31 cellular contexts compared by ENCODE assay signal in the genomic region with DNA sequence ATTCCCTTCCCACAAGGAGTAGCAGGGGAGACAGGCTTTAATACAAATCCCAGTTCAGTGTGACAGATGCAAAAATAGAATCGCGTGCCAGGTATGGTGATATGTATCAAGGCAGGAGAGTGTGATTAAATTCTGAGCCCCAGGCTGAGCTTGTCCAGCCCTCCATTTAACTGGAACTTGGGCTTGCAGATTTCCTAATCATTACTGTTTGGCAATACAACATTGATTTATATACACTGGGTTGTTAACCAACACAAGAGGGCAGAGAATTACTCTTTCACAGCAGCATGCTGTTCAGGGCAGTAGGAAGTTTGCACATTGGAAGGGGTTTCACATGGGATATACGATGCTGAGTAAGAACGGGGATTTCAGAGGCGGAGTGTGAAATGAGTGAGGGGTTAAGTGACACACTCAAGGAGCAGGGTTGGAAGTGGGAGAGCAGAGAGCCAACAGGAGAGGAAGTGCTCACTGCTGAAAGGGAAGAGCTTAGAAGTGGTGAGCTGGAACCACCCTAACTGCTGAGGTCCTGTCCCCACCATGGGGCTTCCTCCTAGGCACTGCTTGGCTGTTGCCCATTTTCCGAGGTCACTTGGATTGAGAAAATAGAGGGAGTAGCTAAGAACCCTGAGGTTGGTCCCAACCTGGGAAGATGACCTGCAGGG.
DNase-seq lines count a peak whose midpoint lies in the region; ATAC-seq, FAIRE-seq and TF ChIP-seq lines count a peak whose summit lies in the region.
"Had no signal": no experiment of that assay in that cellular context is flagged by ENCODE, and none has a peak within 500 bp of the region (broad histone marks: within the 10 kb centered on the region; RNA-seq: fewer than 3 reads in every experiment).

No MANE protein-coding gene starts in this region.

- H3K9me3 Mint-ChIP-seq in nephron progenitor cell = no peaks in the 10 kb centered on the region
- H3K9me3 Mint-ChIP-seq in CD4-positive, alpha-beta memory T cell = no peaks in the 10 kb centered on the region
- H3K9me3 Mint-ChIP-seq: immature natural killer cell, natural killer cell had no signal

- peak overlapping the region; percentile 70 for H3K27ac Mint-ChIP-seq in nephron progenitor cell
- H3K27ac Mint-ChIP-seq in CD4-positive, alpha-beta memory T cell = no peak overlapping the region
- H3K27ac Mint-ChIP-seq: activated naive CD8-positive, alpha-beta T cell; immature natural killer cell had no signal

- H3K4me3 ChIP-seq in CD4-positive, alpha-beta memory T cell (ENCODE audit: low read length in 2 of 2) = no peak overlapping the region
- H3K4me3 ChIP-seq: ascending aorta, BLaER1, esophagus squamous epithelium, left ventricle myocardium inferior, Peyer's patch, SJCRH30, skin epidermis, stomach, tibial artery had no signal

- no peak for FAIRE-seq in GM12891 (lab: Jason Lieb, UNC)

- no peak for DNase-seq in GM12891 (ENCODE audit: insufficient read length, low spot score)
- DNase-seq in NOMO-1 treated with dmso at 0.1 percent for 144 hours (lab: John Stamatoyannopoulos, UW; ENCODE audit: unreplicated experiment) = peak; percentile 59
- peak; percentile 69 for DNase-seq in fibroblast of peridontal ligament (ENCODE audit: extremely low read depth)
- no peak for DNase-seq in nephron progenitor cell
- no peak for DNase-seq in stimulated activated naive CD4-positive, alpha-beta T cell treated with Interleukin-2 at 50 U/mL for 16 hours (lab: John Stamatoyannopoulos, UW)
- DNase-seq in CD4-positive, alpha-beta memory T cell = no peak
- DNase-seq: activated CD4-positive, alpha-beta T cell treated with anti-CD3 and anti-CD28 coated beads for 1 hour; activated effector memory CD4-positive, alpha-beta T cell treated with Interleukin-2 at 50 U/mL for 16 hours; activated T-cell treated with anti-CD3 and anti-CD28 coated beads for 4 hours; cortex of kidney; DND-41; esophagus squamous epithelium; hypothalamus; immature natural killer cell; left ventricle myocardium inferior; midbrain; natural killer cell; NCI-H1092 treated with DMSO at 0.1 percent for 48 hours; NCI-H187 treated with DMSO at 0.1 percent for 48 hours; NCI-H2171 treated with DMSO at 0.1 percent for 48 hours; NCI-H524 treated with DMSO at 0.1 percent for 48 hours; Peyer's patch; SJCRH30; stomach; tibial artery had no signal

- H3K27me3 Mint-ChIP-seq in nephron progenitor cell (ENCODE audit: low read depth, poor library complexity) = peaks cover 3% of the 10 kb centered on the region
- peaks cover 1 to 2% of the 10 kb centered on the region in 2 donors for H3K27me3 Mint-ChIP-seq in CD4-positive, alpha-beta memory T cell

- intact Hi-C loops in CD4-positive, alpha-beta memory T cell (cut with micrococcal nuclease) = no loop called here

- no peaks in the 10 kb centered on the region for H3K9me3 ChIP-seq in CD4-positive, alpha-beta memory T cell (ENCODE audit: control insufficient read depth in 1 of 2, low read length in 2 of 2)
- H3K9me3 ChIP-seq: ascending aorta, BLaER1, esophagus squamous epithelium, left ventricle myocardium inferior, Peyer's patch, SJCRH30, stomach, tibial artery had no signal

- H3K27ac ChIP-seq in CD4-positive, alpha-beta memory T cell (ENCODE audit: low read depth, low read length) = no peak overlapping the region
- H3K27ac ChIP-seq: ascending aorta, BLaER1, esophagus squamous epithelium, HL-60, left ventricle myocardium inferior, Peyer's patch, SJCRH30, skin epidermis, stomach, tibial artery had no signal

- TF ChIP-seq CTCF in nephron progenitor cell (IDR thresholded peaks at IDR 0.05) = no peak

- peaks cover 26% of the 10 kb centered on the region for H3K4me1 Mint-ChIP-seq in nephron progenitor cell
- H3K4me1 Mint-ChIP-seq in CD4-positive, alpha-beta memory T cell = peaks cover 14 to 20% (median 17%) of the 10 kb centered on the region in 4 donors

- no peaks in the 10 kb centered on the region for H3K36me3 ChIP-seq in CD4-positive, alpha-beta memory T cell (ENCODE audit: insufficient read depth, low read length)
- H3K36me3 ChIP-seq: ascending aorta, BLaER1, esophagus squamous epithelium, left ventricle myocardium inferior, Peyer's patch, SJCRH30, stomach, tibial artery had no signal

- POLR2A ChIA-PET in CD4-positive, alpha-beta memory T cell (lab: Charles Lee; ENCODE audit: partially characterized antibody) = no interaction called here

- H3K36me3 Mint-ChIP-seq in nephron progenitor cell (ENCODE audit: low read depth) = no peaks in the 10 kb centered on the region
- no peaks in the 10 kb centered on the region for H3K36me3 Mint-ChIP-seq in CD4-positive, alpha-beta memory T cell
- H3K36me3 Mint-ChIP-seq: activated naive CD8-positive, alpha-beta T cell; natural killer cell had no signal

- CTCF ChIA-PET in CD4-positive, alpha-beta memory T cell (lab: Charles Lee; ENCODE audit: partially characterized antibody) = interaction anchor here (1.3 kb wide), 1 partner anchor 12 kb away, joined by 4 read pairs; no protein-coding TSS in a partner anchor

- H3K27me3 ChIP-seq in CD4-positive, alpha-beta memory T cell (ENCODE audit: insufficient read depth, low read length) = no peaks in the 10 kb centered on the region
- H3K27me3 ChIP-seq: ascending aorta, BLaER1, esophagus squamous epithelium, Peyer's patch, SJCRH30, stomach, tibial artery had no signal

- ATAC-seq in GM21526 (IDR thresholded peaks at IDR 0.05; ENCODE audit: low FRiP score, unreplicated experiment) = no peak
- ATAC-seq: natural killer cell had no signal

- no peak for TF ChIP-seq POLR2A in GM12891 (IDR thresholded peaks at IDR 0.05; ENCODE audit: low read depth, low read length)

- H3K4me1 ChIP-seq in CD4-positive, alpha-beta memory T cell (ENCODE audit: insufficient read depth, low read length) = peaks cover 13% of the 10 kb centered on the region
- H3K4me1 ChIP-seq: ascending aorta, Peyer's patch, SJCRH30 had no signal

- no peak overlapping the region for H3K4me3 Mint-ChIP-seq in nephron progenitor cell
- no peak overlapping the region for H3K4me3 Mint-ChIP-seq in CD4-positive, alpha-beta memory T cell
- H3K4me3 Mint-ChIP-seq: activated naive CD8-positive, alpha-beta T cell; immature natural killer cell; natural killer cell had no signal

TF ChIP-seq in GM12891, 5 proteins besides CTCF, POLR2A, EP300 and RAD21:
- TF ChIP-seq PAX5 (IDR thresholded peaks at IDR 0.05; ENCODE audit: insufficient read depth, low read length, severe bottlenecking) = no peak
- TF ChIP-seq SPI1 (IDR thresholded peaks at IDR 0.05; ENCODE audit: low read depth, low read length) = peak; percentile 29; the same call in 1 of the 2 replicates

Comparison
In these comparisons a context has a peak if more than half of its experiments do, and no peak if none do; other contexts are left out.
1. DNase-seq: peak in NOMO-1 treated with dmso at 0.1 percent for 144 hours (single experiment) and fibroblast of peridontal ligament (single experiment); none in GM12891 (single experiment), nephron progenitor cell (single experiment), stimulated activated naive CD4-positive, alpha-beta T cell treated with Interleukin-2 at 50 U/mL for 16 hours (single experiment) and CD4-positive, alpha-beta memory T cell (0 of 5).